ENCODE assay signal across 8 cellular contexts in genomic region chr10:43197834-43198681, GRCh38. TPM values are rescaled to one million over a fixed set of nuclear protein-coding genes. Genes with fewer than 3 reads are reported as not detected.
DNase-seq lines count a peak whose midpoint lies in the region; ATAC-seq and TF ChIP-seq lines count a peak whose summit lies in the region.

No MANE protein-coding gene starts in this region.

- TF ChIP-seq CTCF in HEK293 (tag by site-specific recombination; IDR thresholded peaks at IDR 0.05) (0 out of 2 replicates have a peak, but pooled peaks have one; percentile 53), right lobe of liver (IDR thresholded peaks at IDR 0.05) (peak in 2 of 4 donors; percentile 6 to 15), esophagus muscularis mucosa (IDR thresholded peaks at IDR 0.05) (no peak)

- intact Hi-C loops in right lobe of liver (cut with DNase I): no loop called here
- intact Hi-C loops in esophagus muscularis mucosa (cut with DNase I): no loop called here

- H3K4me1 ChIP-seq in HEK293 (ENCODE audit: control insufficient read depth, insufficient read depth, low read length) (no peaks in the 10 kb centered on the region), right lobe of liver (no peaks in the 10 kb centered on the region), esophagus muscularis mucosa (peaks cover 10 to 17% (median 16%) of the 10 kb centered on the region in 4 donors)

- CTCF ChIA-PET in HEK293 (lab: Yijun Ruan, JAX): interaction anchor here (0.8 to 1.1 kb wide), 2 partner anchors 17 kb away, joined by 3 to 4 read pairs; no protein-coding TSS in a partner anchor

- TF ChIP-seq POLR2A in right lobe of liver (IDR thresholded peaks at IDR 0.05) (no peak), esophagus muscularis mucosa (IDR thresholded peaks at IDR 0.05; ENCODE audit: low read depth) (no peak)

- H3K36me3 ChIP-seq in HEK293 (ENCODE audit: control insufficient read depth in 2 of 2, insufficient read depth in 1 of 2, low read length in 2 of 2) (no peaks in the 10 kb centered on the region), right lobe of liver (no peaks in the 10 kb centered on the region), esophagus muscularis mucosa (peaks cover 0 to 4% (median 0%) of the 10 kb centered on the region in 4 donors)

- H3K27ac ChIP-seq in HEK293 (ENCODE audit: extremely low read depth, low read depth, low read length) (no peak overlapping the region), right lobe of liver (no peak overlapping the region), esophagus muscularis mucosa (replicated peaks in 1 of 4) (no peak overlapping the region)

- POLR2A ChIA-PET in HEK293 (lab: Yijun Ruan, JAX): no interaction called here

- no peak overlapping the region for H3K4me3 ChIP-seq in HEK293 (ENCODE audit: low read depth, low read length)
- no peak overlapping the region for H3K4me3 ChIP-seq in right lobe of liver
- no peak overlapping the region for H3K4me3 ChIP-seq in esophagus muscularis mucosa

- DNase-seq in COLO668 (lab: John Stamatoyannopoulos, UW; ENCODE audit: unreplicated experiment) (peak; percentile 10), right lobe of liver (peak in 2 of 3 donors; percentile 43 to 45), NCI-H748 (lab: John Stamatoyannopoulos, UW; ENCODE audit: unreplicated experiment) (no peak), NCI-H1694 treated with DMSO at 0.1 percent for 48 hours (lab: John Stamatoyannopoulos, UW) (no peak), esophagus muscularis mucosa (ENCODE audit: extremely low spot score) (no peak), ureter (ENCODE audit: low spot score) (no peak)
- peak; percentile 32 to 41 for DNase-seq in activated CD4-positive, alpha-beta T cell treated with anti-CD3 and anti-CD28 coated beads, Interleukin-2, amount 50 U/mL, for 48 hours

- no peaks in the 10 kb centered on the region for H3K9me3 ChIP-seq in HEK293 (ENCODE audit: control insufficient read depth, insufficient read depth, low read depth, low read length)
- H3K9me3 ChIP-seq in right lobe of liver: no peaks in the 10 kb centered on the region
- H3K9me3 ChIP-seq in esophagus muscularis mucosa: no peaks in the 10 kb centered on the region

- H3K27me3 ChIP-seq in right lobe of liver (no peaks in the 10 kb centered on the region), esophagus muscularis mucosa (peaks cover 0 to 26% (median 4%) of the 10 kb centered on the region in 4 donors)

- TF ChIP-seq EP300 in esophagus muscularis mucosa (IDR thresholded peaks at IDR 0.05): no peak

- WGBS in right lobe of liver (ENCODE audit: insufficient coverage, low coverage, low lambda C conversion rate, missing lambda C conversion rate): 59% methylated on average over 8 of the region's 15 CpGs
- WGBS in esophagus muscularis mucosa: 79% methylated on average over 7 of the region's 15 CpGs

- ATAC-seq in right lobe of liver: peak in 1 of 4 donors; percentile 20

TF ChIP-seq in HEK293, 187 proteins besides CTCF, POLR2A, EP300 and RAD21:
- TF ChIP-seq ZNF449 (tag by site-specific recombination; IDR thresholded peaks at IDR 0.05): no peak
- TF ChIP-seq ZNF362 (tag by site-specific recombination; IDR thresholded peaks at IDR 0.05): no peak
- TF ChIP-seq ZNF112 (tag by site-specific recombination; IDR thresholded peaks at IDR 0.05): no peak
- TF ChIP-seq FEZF1 (tag by site-specific recombination; IDR thresholded peaks at IDR 0.05): no peak
- no peak for TF ChIP-seq MZF1 (tag by site-specific recombination; IDR thresholded peaks at IDR 0.05; ENCODE audit: borderline replicate concordance)
- no peak for TF ChIP-seq ZNF114 (tag by site-specific recombination; IDR thresholded peaks at IDR 0.05)
- no peak for TF ChIP-seq ZNF830 (tag by site-specific recombination; IDR thresholded peaks at IDR 0.05; ENCODE audit: low read depth)
- TF ChIP-seq ZNF529 (tag by site-specific recombination; IDR thresholded peaks at IDR 0.05; ENCODE audit: insufficient replicate concordance): no peak
- no peak for TF ChIP-seq ZNF561 (tag by site-specific recombination; IDR thresholded peaks at IDR 0.05; ENCODE audit: borderline replicate concordance)
- TF ChIP-seq ZNF48 (tag by site-specific recombination; IDR thresholded peaks at IDR 0.05): no peak
- TF ChIP-seq TRIM28 (IDR thresholded peaks at IDR 0.05; ENCODE audit: borderline replicate concordance, low read length): no peak
- TF ChIP-seq ZNF398 (tag by site-specific recombination; IDR thresholded peaks at IDR 0.05): no peak
- no peak for TF ChIP-seq ZNF133 (tag by site-specific recombination; IDR thresholded peaks at IDR 0.05)
- TF ChIP-seq KLF17 (tag by site-specific recombination; IDR thresholded peaks at IDR 0.05): no peak
- TF ChIP-seq ZNF26 (tag by site-specific recombination; IDR thresholded peaks at IDR 0.05): no peak
- no peak for TF ChIP-seq KLF9 (tag by site-specific recombination; IDR thresholded peaks at IDR 0.05; ENCODE audit: low read depth)
- TF ChIP-seq ZNF654 (tag by site-specific recombination; IDR thresholded peaks at IDR 0.05; ENCODE audit: low read depth): no peak
- no peak for TF ChIP-seq ZNF175 (tag by site-specific recombination; IDR thresholded peaks at IDR 0.05)
TF ChIP-seq in HEK293: peak in this region for 0.

RNA-seq across cellular contexts. Expression of gene CSGALNACT2, which starts 59.8 kb away (rescaled TPM):
- total RNA-seq in right lobe of liver: 10 to 100 TPM in 1 of 6 experiments, 1 to 10 TPM in 5; 5.4 to 11.1 (median 8.3) TPM
- total RNA-seq in esophagus muscularis mucosa: 10 to 100 TPM; 25.6 to 39.5 (median 33.9) TPM
- 15.2 TPM for total RNA-seq in ureter

Comparison
In these comparisons a context has a peak if more than half of its experiments do, and no peak if none do; other contexts are left out.
1. DNase-seq: peak in COLO668 (single experiment), activated CD4-positive, alpha-beta T cell treated with anti-CD3 and anti-CD28 coated beads, Interleukin-2, amount 50 U/mL, for 48 hours (2 of 2) and right lobe of liver (2 of 3); none in NCI-H748 (single experiment), NCI-H1694 treated with DMSO at 0.1 percent for 48 hours (single experiment), esophagus muscularis mucosa (single experiment) and ureter (single experiment).